In the genomic region with DNA sequence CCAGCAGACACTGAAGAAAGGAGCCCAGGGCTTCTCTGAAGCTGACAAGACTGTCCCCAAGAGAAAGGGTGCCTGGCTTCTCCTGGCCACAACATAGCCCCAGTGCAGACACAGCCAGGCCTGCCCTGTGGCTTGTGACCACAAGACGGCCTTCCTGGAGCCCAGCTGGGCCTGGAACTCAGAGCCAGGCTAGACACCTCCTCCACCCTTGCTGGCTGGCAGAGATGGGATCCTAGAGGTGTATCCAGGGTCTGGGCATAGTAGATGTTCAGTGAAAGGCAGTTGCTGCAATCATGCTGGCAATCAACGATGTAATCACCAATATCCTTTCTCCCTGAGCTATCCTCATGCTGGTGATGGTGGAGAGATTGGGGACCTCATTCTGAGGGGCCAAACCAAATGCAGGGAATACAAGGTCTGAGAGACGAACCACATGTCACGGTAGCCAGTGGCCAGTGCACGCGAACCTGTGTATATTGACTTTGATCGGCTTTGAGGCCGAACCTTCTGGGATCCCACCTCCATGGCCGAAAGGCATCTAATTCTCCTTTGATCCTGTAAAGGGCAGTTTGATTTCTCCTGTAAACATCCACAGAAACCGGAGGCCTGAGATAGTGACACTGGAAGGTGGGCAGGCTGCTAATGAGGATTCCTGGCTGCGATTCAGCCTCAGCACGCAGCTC, we compare ENCODE assay signal across 9 cellular contexts.
DNase-seq lines count a peak whose midpoint lies in the region; ATAC-seq lines count a peak whose summit lies in the region.
"Had no signal": no experiment of that assay in that cellular context is flagged by ENCODE, and none has a peak within 500 bp of the region (broad histone marks: within the 10 kb centered on the region; RNA-seq: fewer than 3 reads in every experiment).

No MANE protein-coding gene starts in this region.

- H3K27me3 Mint-ChIP-seq in activated CD4-positive, alpha-beta T cell treated with anti-CD3 and anti-CD28 coated beads, Interleukin-2, amount 10 ng/mL, durations not matched to agents 24 days and 14 days = no peaks in the 10 kb centered on the region
- H3K27me3 Mint-ChIP-seq in activated naive CD8-positive, alpha-beta T cell treated with anti-CD3 and anti-CD28 coated beads for 36 hours = peaks cover 2% of the 10 kb centered on the region

- no peak overlapping the region for H3K27ac ChIP-seq in stomach smooth muscle (ENCODE audit: low read length)

- H3K4me3 Mint-ChIP-seq in activated CD4-positive, alpha-beta T cell treated with anti-CD3 and anti-CD28 coated beads, Interleukin-2, amount 10 ng/mL, durations not matched to agents 24 days and 14 days = peak overlapping the region; percentile 39
- H3K4me3 Mint-ChIP-seq in activated naive CD8-positive, alpha-beta T cell treated with anti-CD3 and anti-CD28 coated beads for 36 hours = peak overlapping the region; percentile 14
- H3K4me3 Mint-ChIP-seq: activated B cell treated with CpG ODN at 0.5 μM for 24 hours had no signal

- intact Hi-C loops in activated CD4-positive, alpha-beta T cell treated with anti-CD3 and anti-CD28 coated beads, Interleukin-2, amount 10 ng/mL, durations not matched to agents 24 days and 14 days (cut with micrococcal nuclease) = no loop called here

- H3K9me3 ChIP-seq in stomach smooth muscle (ENCODE audit: control insufficient read depth in 2 of 2, low read length in 2 of 2) = peaks cover 0 to 4% of the 10 kb centered on the region in 2 donors

- H3K36me3 Mint-ChIP-seq in activated CD4-positive, alpha-beta T cell treated with anti-CD3 and anti-CD28 coated beads, Interleukin-2, amount 10 ng/mL, durations not matched to agents 24 days and 14 days (ENCODE audit: low read depth) = no peaks in the 10 kb centered on the region
- H3K36me3 Mint-ChIP-seq in activated naive CD8-positive, alpha-beta T cell treated with anti-CD3 and anti-CD28 coated beads for 36 hours = peaks cover 4% of the 10 kb centered on the region

- DNase-seq in activated CD4-positive, alpha-beta T cell treated with anti-CD3 and anti-CD28 coated beads, Interleukin-2, amount 10 ng/mL, durations not matched to agents 24 days and 14 days = no peak
- DNase-seq in activated CD4-positive, alpha-beta T cell treated with anti-CD3 and anti-CD28 coated beads for 48 hours = no peak
- DNase-seq in activated naive CD8-positive, alpha-beta T cell treated with anti-CD3 and anti-CD28 coated beads for 36 hours = no peak
- peak; percentile 23 for DNase-seq in iris pigment epithelial cell (ENCODE audit: low read depth)
- no peak for DNase-seq in medulla oblongata (ENCODE audit: extremely low spot score)
- no peak for DNase-seq in nucleus accumbens (lab: John Stamatoyannopoulos, UW)
- DNase-seq: activated B cell treated with CpG ODN at 0.5 μM for 24 hours had no signal

- H3K4me1 Mint-ChIP-seq in activated CD4-positive, alpha-beta T cell treated with anti-CD3 and anti-CD28 coated beads, Interleukin-2, amount 10 ng/mL, durations not matched to agents 24 days and 14 days = no peaks in the 10 kb centered on the region
- H3K4me1 Mint-ChIP-seq in activated naive CD8-positive, alpha-beta T cell treated with anti-CD3 and anti-CD28 coated beads for 36 hours = peaks cover 4% of the 10 kb centered on the region

- ATAC-seq in GM18867 (IDR thresholded peaks at IDR 0.05; ENCODE audit: unreplicated experiment) = no peak

- peak overlapping the region; percentile 47 to 70 for H3K4me3 ChIP-seq in stomach smooth muscle (ENCODE audit: low read length in 2 of 2)

- no peaks in the 10 kb centered on the region for H3K36me3 ChIP-seq in stomach smooth muscle (ENCODE audit: control insufficient read depth in 2 of 2, insufficient read depth in 2 of 2, low read length in 2 of 2)

- H3K4me1 ChIP-seq in stomach smooth muscle (ENCODE audit: control insufficient read depth, insufficient read depth, low read length) = peaks cover 9% of the 10 kb centered on the region

- peak overlapping the region in 1 of 2 donors; percentile 36 for H3K9ac ChIP-seq in stomach smooth muscle (ENCODE audit: low read length in 2 of 2)

- peaks cover 8 to 18% of the 10 kb centered on the region in 2 donors for H3K27me3 ChIP-seq in stomach smooth muscle (ENCODE audit: control insufficient read depth in 1 of 2, insufficient read depth in 2 of 2, low read length in 2 of 2)

- H3K27ac Mint-ChIP-seq in activated CD4-positive, alpha-beta T cell treated with anti-CD3 and anti-CD28 coated beads, Interleukin-2, amount 10 ng/mL, durations not matched to agents 24 days and 14 days = no peak overlapping the region
- no peak overlapping the region for H3K27ac Mint-ChIP-seq in activated naive CD8-positive, alpha-beta T cell treated with anti-CD3 and anti-CD28 coated beads for 36 hours
- H3K27ac Mint-ChIP-seq: activated B cell treated with CpG ODN at 0.5 μM for 24 hours had no signal

- peaks cover 4% of the 10 kb centered on the region for H3K9me3 Mint-ChIP-seq in activated CD4-positive, alpha-beta T cell treated with anti-CD3 and anti-CD28 coated beads, Interleukin-2, amount 10 ng/mL, durations not matched to agents 24 days and 14 days
- H3K9me3 Mint-ChIP-seq in activated naive CD8-positive, alpha-beta T cell treated with anti-CD3 and anti-CD28 coated beads for 36 hours = peaks cover 8% of the 10 kb centered on the region
